ENCODE assay signal across 5 cellular contexts in genomic region chr11:4161305-4161704, GRCh38.
"Had no signal": no experiment of that assay in that cellular context is flagged by ENCODE, and none has a peak within 500 bp of the region (broad histone marks: within the 10 kb centered on the region; RNA-seq: fewer than 3 reads in every experiment).

No MANE protein-coding gene starts in this region.

- H3K9me3 ChIP-seq: HAP-1 had no signal

- H3K4me3 ChIP-seq: HAP-1 had no signal

- H3K36me3 ChIP-seq: HAP-1 had no signal

- H3K4me1 ChIP-seq: HAP-1 had no signal

- DNase-seq: GOT3, H7, IMR-90, KBM-7 had no signal
